22 cellular contexts compared by ENCODE assay signal in the genomic region with DNA sequence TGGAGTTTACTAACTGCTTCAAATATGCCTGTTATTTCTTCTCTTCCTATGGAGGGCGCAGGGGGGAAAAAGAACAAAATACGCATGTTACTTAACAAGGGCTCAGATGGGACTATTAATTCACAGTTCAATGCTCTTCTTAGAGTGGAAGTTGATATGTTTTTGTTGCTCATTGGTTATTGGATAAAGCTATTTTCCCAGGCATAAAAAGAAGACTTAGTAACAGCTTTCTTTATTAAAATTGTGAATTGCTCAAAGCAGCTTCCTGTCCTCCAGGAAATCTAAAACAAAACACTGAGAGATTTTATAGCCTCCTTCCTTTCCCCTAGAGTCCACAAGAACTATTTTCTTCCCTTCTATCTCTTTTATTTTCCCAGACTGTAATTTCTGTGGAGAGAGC.
"Had no signal": no experiment of that assay in that cellular context is flagged by ENCODE, and none has a peak within 500 bp of the region (broad histone marks: within the 10 kb centered on the region; RNA-seq: fewer than 3 reads in every experiment).

No MANE protein-coding gene starts in this region.

- H3K27ac Mint-ChIP-seq: dendritic cell treated with granulocyte-macrophage colony-stimulating factor and Interleukin-4, amounts not matched to agents 40 ng/mL and 50 ng/mL, for 4 days; endodermal cell; natural killer cell treated with Interleukin-12 subunit alpha and Interleukin-12 subunit beta and Interleukin-15 and Interleukin-18, amount 100 ng/mL, for 72 hours; stimulated activated effector memory CD8-positive, alpha-beta T cell treated with anti-CD3 and anti-CD28 coated beads, Interleukin-12 subunit alpha, Interleukin-12 subunit beta, amount 100 ng/mL, for 72 hours had no signal

- H3K27ac ChIP-seq: colonic mucosa, esophagus squamous epithelium, lower lobe of right lung, psoas muscle, sigmoid colon, stomach, thyroid gland, vagina had no signal

- H3K4me1 Mint-ChIP-seq: endodermal cell; stimulated activated effector memory CD8-positive, alpha-beta T cell treated with anti-CD3 and anti-CD28 coated beads, Interleukin-12 subunit alpha, Interleukin-12 subunit beta, amount 100 ng/mL, for 72 hours had no signal

- H3K9me3 Mint-ChIP-seq: dendritic cell treated with granulocyte-macrophage colony-stimulating factor and Interleukin-4, amounts not matched to agents 40 ng/mL and 50 ng/mL, for 4 days; natural killer cell treated with Interleukin-12 subunit alpha and Interleukin-12 subunit beta and Interleukin-15 and Interleukin-18, amount 100 ng/mL, for 72 hours; stimulated activated effector memory CD8-positive, alpha-beta T cell treated with anti-CD3 and anti-CD28 coated beads, Interleukin-12 subunit alpha, Interleukin-12 subunit beta, amount 100 ng/mL, for 72 hours had no signal

- H3K4me3 Mint-ChIP-seq: dendritic cell treated with granulocyte-macrophage colony-stimulating factor and Interleukin-4, amounts not matched to agents 40 ng/mL and 50 ng/mL, for 4 days; endodermal cell; natural killer cell treated with Interleukin-12 subunit alpha and Interleukin-12 subunit beta and Interleukin-15 and Interleukin-18, amount 100 ng/mL, for 72 hours; stimulated activated effector memory CD8-positive, alpha-beta T cell treated with anti-CD3 and anti-CD28 coated beads, Interleukin-12 subunit alpha, Interleukin-12 subunit beta, amount 100 ng/mL, for 72 hours had no signal

- H3K9me3 ChIP-seq: colonic mucosa, esophagus squamous epithelium, lower lobe of right lung, psoas muscle, stomach, thyroid gland, vagina had no signal

- DNase-seq: colonic mucosa; effector CD8-positive, alpha-beta T cell; endodermal cell; erythroblast; esophagus squamous epithelium; head of caudate nucleus; left ventricle myocardium superior; lower lobe of right lung; nucleus accumbens; posterior cingulate gyrus; psoas muscle; right cardiac atrium; sigmoid colon; stimulated activated CD4-positive, alpha-beta T cell treated with anti-CD3 and anti-CD28 coated beads, Interleukin-2, amount 100 ng/mL, for 24 hours; stimulated activated CD4-positive, alpha-beta T cell treated with anti-CD3 and anti-CD28 coated beads, Interleukin-4, amount 100 ng/mL, for 24 hours; stimulated activated naive CD4-positive, alpha-beta T cell treated with Interleukin-2 at 50 U/mL for 16 hours; stomach; thyroid gland had no signal

- H3K36me3 ChIP-seq: colonic mucosa, esophagus squamous epithelium, lower lobe of right lung, sigmoid colon, stomach, thyroid gland, vagina had no signal

- H3K27me3 ChIP-seq: colonic mucosa, sigmoid colon, stomach, thyroid gland, vagina had no signal

- ATAC-seq: left ventricle myocardium superior; lower lobe of right lung; natural killer cell treated with Interleukin-12 subunit alpha and Interleukin-12 subunit beta and Interleukin-15 and Interleukin-18, amount 100 ng/mL, for 72 hours; psoas muscle; right cardiac atrium; stimulated activated effector memory CD8-positive, alpha-beta T cell treated with anti-CD3 and anti-CD28 coated beads, Interleukin-12 subunit alpha, Interleukin-12 subunit beta, amount 100 ng/mL, for 72 hours had no signal

- H3K4me1 ChIP-seq: colonic mucosa, esophagus squamous epithelium, lower lobe of right lung, psoas muscle, thyroid gland, vagina had no signal

- H3K4me3 ChIP-seq: colonic mucosa, esophagus squamous epithelium, lower lobe of right lung, psoas muscle, sigmoid colon, stomach, thyroid gland, vagina had no signal

- H3K36me3 Mint-ChIP-seq: natural killer cell treated with Interleukin-12 subunit alpha and Interleukin-12 subunit beta and Interleukin-15 and Interleukin-18, amount 100 ng/mL, for 72 hours; stimulated activated effector memory CD8-positive, alpha-beta T cell treated with anti-CD3 and anti-CD28 coated beads, Interleukin-12 subunit alpha, Interleukin-12 subunit beta, amount 100 ng/mL, for 72 hours had no signal
